In genomic region chr10:91603931-91604331, GRCh38 we compare ENCODE assay signal across 15 cellular contexts. TPM values are rescaled to one million over a fixed set of nuclear protein-coding genes. Genes with fewer than 3 reads are reported as not detected.
A peak's percentile ranks its signal among the peaks of the same experiment; 100 is the strongest.
DNase-seq lines count a peak whose midpoint lies in the region; ATAC-seq and TF ChIP-seq lines count a peak whose summit lies in the region.
"Had no signal": no experiment of that assay in that cellular context is flagged by ENCODE, and none has a peak within 500 bp of the region (broad histone marks: within the 10 kb centered on the region; RNA-seq: fewer than 3 reads in every experiment).

No MANE protein-coding gene starts in this region.

- TF ChIP-seq CTCF in SK-N-SH (IDR thresholded peaks at IDR 0.05) (no peak), epithelial cell of esophagus (IDR thresholded peaks at IDR 0.05; ENCODE audit: insufficient read depth, low read depth, low read length, missing control alignments) (no peak), uterus (IDR thresholded peaks at IDR 0.05) (no peak), natural killer cell (IDR thresholded peaks at IDR 0.05) (no peak)

- no peak for TF ChIP-seq EP300 in SK-N-SH (IDR thresholded peaks at IDR 0.05; ENCODE audit: borderline replicate concordance in 1 of 2, low read depth in 1 of 2, low read length in 1 of 2)

- H3K36me3 Mint-ChIP-seq in natural killer cell, result no peaks in the 10 kb centered on the region
- H3K36me3 Mint-ChIP-seq: memory B cell, T-cell had no signal

- TF ChIP-seq RAD21 in SK-N-SH (IDR thresholded peaks at IDR 0.05; ENCODE audit: low read length), result no peak

- POLR2A ChIA-PET in SK-N-SH (lab: Yijun Ruan, JAX), result no interaction called here

- H3K27me3 ChIP-seq in SK-N-SH (ENCODE audit: insufficient read depth) (no peaks in the 10 kb centered on the region), uterus (no peaks in the 10 kb centered on the region)

- 77% methylated on average over 4 of the region's 5 CpGs for WGBS in SK-N-SH (ENCODE audit: low lambda C conversion rate)
- WGBS in mesodermal cell (ENCODE audit: insufficient coverage in 2 of 2), 2 experiments, result 90 to 100% methylated on average over 2 to 4 of the region's 5 CpGs

- no peaks in the 10 kb centered on the region for H3K9me2 ChIP-seq in SK-N-SH

- CTCF ChIA-PET in SK-N-SH (lab: Yijun Ruan, JAX), result interaction anchor here (0.9 to 2.2 kb wide), 3 partner anchors 13 to 31 kb away, joined by 3 to 5 read pairs (median 4); no protein-coding TSS in a partner anchor

- DNase-seq in SK-N-SH (no peak), epithelial cell of esophagus (ENCODE audit: low read depth) (peak; percentile 79), uterus (no peak), KG1 (lab: John Stamatoyannopoulos, UW) (no peak), natural killer cell (no peak), Ammon's horn (ENCODE audit: low spot score) (no peak)
- DNase-seq: activated CD4-positive, alpha-beta T cell treated with anti-CD3 and anti-CD28 coated beads for 48 hours; activated gamma-delta T cell; DMS53; H9; NCI-H1930; T-cell had no signal

- H3K9me3 ChIP-seq in SK-N-SH (no peaks in the 10 kb centered on the region), mesodermal cell (ENCODE audit: control insufficient read depth, low read length) (peaks cover 19% of the 10 kb centered on the region), uterus (no peaks in the 10 kb centered on the region)

- no peak overlapping the region for H2AFZ ChIP-seq in SK-N-SH (ENCODE audit: low read depth)

- TF ChIP-seq POLR2A in uterus (IDR thresholded peaks at IDR 0.05), result no peak

- peaks cover 0 to 4% of the 10 kb centered on the region in 2 donors for H3K9me3 Mint-ChIP-seq in natural killer cell

- H3F3A ChIP-seq in SK-N-SH (replicated peaks; ENCODE audit: insufficient read depth), result peaks cover 33% of the 10 kb centered on the region

- H4K20me1 ChIP-seq in SK-N-SH (ENCODE audit: insufficient read depth), result no peaks in the 10 kb centered on the region

- H3K4me3 ChIP-seq in SK-N-SH (ENCODE audit: low read depth in 2 of 2, low read length in 1 of 2), result no peak overlapping the region
- H3K4me3 ChIP-seq in epithelial cell of esophagus (ENCODE audit: low read length), result no peak overlapping the region
- H3K4me3 ChIP-seq in mesodermal cell (ENCODE audit: extremely low read depth, insufficient read depth, low read length, poor library complexity, severe bottlenecking), result no peak overlapping the region
- H3K4me3 ChIP-seq in uterus, result no peak overlapping the region

- H3K4me1 Mint-ChIP-seq in natural killer cell, result no peaks in the 10 kb centered on the region
- H3K4me1 Mint-ChIP-seq: H9, memory B cell, T-cell had no signal

- intact Hi-C loops in uterus (cut with DNase I; ENCODE audit: low total_unique reads) (no loop called here), natural killer cell (cut with micrococcal nuclease) (no loop called here)

- no peak overlapping the region for H3K9ac ChIP-seq in SK-N-SH

- peaks cover 0 to 6% of the 10 kb centered on the region in 2 donors for H3K27me3 Mint-ChIP-seq in natural killer cell (ENCODE audit: low read depth in 2 of 2)

- no peaks in the 10 kb centered on the region for H3K79me2 ChIP-seq in SK-N-SH (ENCODE audit: insufficient read depth)

- H3K27ac ChIP-seq in SK-N-SH (ENCODE audit: low read depth in 2 of 2, low read length in 1 of 2) (peak overlapping the region; percentile 83 to 89), mesodermal cell (ENCODE audit: low read depth, low read length, severe bottlenecking) (peak overlapping the region; percentile 77), uterus (peak overlapping the region; percentile 62 to 78)

- no peak for ATAC-seq in SK-N-SH treated with all-trans-retinoic acid at 6 μM for 48 hours
- no peak for ATAC-seq in natural killer cell
- ATAC-seq: T-cell had no signal

- H3K4me2 ChIP-seq in SK-N-SH, result peak overlapping the region; percentile 42; the same call in 1 of the 2 replicates

- H3K4me1 ChIP-seq in SK-N-SH (ENCODE audit: control insufficient read depth in 1 of 2, insufficient read depth in 2 of 2, low read depth in 1 of 2, low read length in 1 of 2) (peaks cover 20 to 26% of the 10 kb centered on the region in 2 experiments), mesodermal cell (ENCODE audit: control insufficient read depth, insufficient read depth, low read length, poor library complexity, severe bottlenecking) (peaks cover 27% of the 10 kb centered on the region), uterus (peaks cover 0 to 7% of the 10 kb centered on the region in 2 donors)

- no peak overlapping the region for H3K4me3 Mint-ChIP-seq in natural killer cell
- H3K4me3 Mint-ChIP-seq: H9, memory B cell, T-cell had no signal

- H3K36me3 ChIP-seq in SK-N-SH (replicated peaks in 1 of 2; ENCODE audit: control insufficient read depth in 1 of 2, insufficient read depth in 2 of 2, low read length in 1 of 2) (no peaks in the 10 kb centered on the region), mesodermal cell (ENCODE audit: control insufficient read depth, insufficient read depth, low read length) (no peaks in the 10 kb centered on the region), uterus (no peaks in the 10 kb centered on the region)

- no peak overlapping the region for H3K27ac Mint-ChIP-seq in natural killer cell
- H3K27ac Mint-ChIP-seq: H9, memory B cell, T-cell had no signal

TF ChIP-seq in SK-N-SH, 30 proteins besides CTCF, POLR2A, EP300 and RAD21 (continues in another document):
- TF ChIP-seq USF2 (IDR thresholded peaks at IDR 0.05; ENCODE audit: borderline replicate concordance, low read depth, low read length), result no peak
- no peak for TF ChIP-seq CHD2 (IDR thresholded peaks at IDR 0.05; ENCODE audit: low read length, partially characterized antibody)

TF ChIP-seq in SK-N-SH treated with all-trans-retinoic acid at 6 μM for 48 hours, 23 proteins besides CTCF, POLR2A, EP300 and RAD21 (continues in another document):
- TF ChIP-seq TCF4 (CRISPR knock-in tag; IDR thresholded peaks at IDR 0.05; ENCODE audit: borderline replicate concordance) (no peak), TOX (CRISPR knock-in tag; IDR thresholded peaks at IDR 0.05; ENCODE audit: borderline replicate concordance) (no peak), CSDC2 (CRISPR knock-in tag; IDR thresholded peaks at IDR 0.05) (no peak), TSHZ2 (CRISPR knock-in tag; IDR thresholded peaks at IDR 0.05) (no peak), BACH2 (CRISPR knock-in tag; IDR thresholded peaks at IDR 0.05; ENCODE audit: borderline replicate concordance) (no peak), PATZ1 (CRISPR knock-in tag; IDR thresholded peaks at IDR 0.05; ENCODE audit: borderline replicate concordance) (no peak), SNAI2 (CRISPR knock-in tag; IDR thresholded peaks at IDR 0.05) (no peak), ZNF565 (CRISPR knock-in tag; conservative IDR thresholded peaks at IDR 0.05; ENCODE audit: low read depth) (no peak), PPARA (CRISPR knock-in tag; IDR thresholded peaks at IDR 0.05; ENCODE audit: borderline replicate concordance) (no peak), ARNTL (CRISPR knock-in tag; IDR thresholded peaks at IDR 0.05; ENCODE audit: borderline replicate concordance, low read depth) (no peak), ZNF70 (CRISPR knock-in tag; IDR thresholded peaks at IDR 0.05) (no peak), ZC3H10 (CRISPR knock-in tag; IDR thresholded peaks at IDR 0.05) (no peak), ZFP30 (CRISPR knock-in tag; IDR thresholded peaks at IDR 0.05) (no peak), OSR1 (CRISPR knock-in tag; IDR thresholded peaks at IDR 0.05) (no peak)

RNA-seq across cellular contexts. Expression of gene PPP1R3C, which starts 28.9 kb away (rescaled TPM):
- polyA plus RNA-seq in SK-N-SH (2012; rRNA removed), result 9.0 and 11.5 TPM in 2 replicates
- 11.8 and 13.2 TPM in 2 replicates for polyA plus RNA-seq in SK-N-SH (2012; cell fraction: cytosol; rRNA removed)
- 6.0 and 10.4 TPM in 2 replicates for polyA plus RNA-seq in SK-N-SH (2012; cell fraction: nucleus; rRNA removed)
- polyA plus RNA-seq in mesodermal cell (2013, experiment 1 of 2), result 0.77 TPM
- 0.76 TPM for polyA plus RNA-seq in mesodermal cell (2013, experiment 2 of 2)
- total RNA-seq in uterus, result 10 to 100 TPM; 19.7 to 55.2 (median 25.5) TPM
- not detected for total RNA-seq in natural killer cell

Comparison
In these comparisons a context has a peak if more than half of its experiments do, and no peak if none do; other contexts are left out.
1. RNA of gene PPP1R3C, which starts 28.9 kb away (total RNA-seq): 19.7 to 55.2 TPM in uterus; not detected in natural killer cell; every median in the first group is over 10 times any median in the second.
2. Peak in every context shown above with its lines, with median percentiles within 50 percentile points of each other: H3K27ac ChIP-seq.